ENCODE assay signal across 8 cellular contexts in genomic region chr1:197519741-197520334, GRCh38.
DNase-seq lines count a peak whose midpoint lies in the region; ATAC-seq, FAIRE-seq and TF ChIP-seq lines count a peak whose summit lies in the region.

No MANE protein-coding gene starts in this region.

- no peak for ATAC-seq in left cardiac atrium
- ATAC-seq in GM19395 (IDR thresholded peaks at IDR 0.05; ENCODE audit: unreplicated experiment) = no peak

- peaks cover 10% of the 10 kb centered on the region for H3K4me1 ChIP-seq in left ventricle myocardium inferior
- H3K4me1 ChIP-seq in endodermal cell (ENCODE audit: control insufficient read depth, insufficient read depth, low read length) = no peaks in the 10 kb centered on the region
- no peaks in the 10 kb centered on the region for H3K4me1 ChIP-seq in uterus

- 96 to 100% methylated on average over 1 of the region's 1 CpG for WGBS in endodermal cell (ENCODE audit: insufficient coverage in 1 of 2, insufficient read length in 1 of 2), 2 experiments

- H3K4me3 ChIP-seq in left ventricle myocardium inferior = no peak overlapping the region
- no peak overlapping the region for H3K4me3 ChIP-seq in endodermal cell (ENCODE audit: low read length)
- H3K4me3 ChIP-seq in uterus = no peak overlapping the region

- no peaks in the 10 kb centered on the region for H3K27me3 Mint-ChIP-seq in endodermal cell (ENCODE audit: insufficient read depth)

- TF ChIP-seq CTCF in left ventricle myocardium inferior (IDR thresholded peaks at IDR 0.05; ENCODE audit: borderline replicate concordance) = peak; percentile 40
- peak; percentile 69 for TF ChIP-seq CTCF in endodermal cell (conservative IDR thresholded peaks at IDR 0.05)
- TF ChIP-seq CTCF in uterus (IDR thresholded peaks at IDR 0.05) = peak in 1 of 4 experiments; percentile 6

- TF ChIP-seq POLR2A in uterus (IDR thresholded peaks at IDR 0.05) = no peak

- DNase-seq in left ventricle myocardium inferior (no peak), left cardiac atrium (no peak), NCI-H1694 treated with DMSO at 0.1 percent for 48 hours (lab: John Stamatoyannopoulos, UW) (peak; percentile 7), endodermal cell (no peak), RCC 7860 (ENCODE audit: low spot score) (no peak), uterus (no peak)
- DNase-seq in stimulated activated CD4-positive, alpha-beta T cell treated with anti-CD3 and anti-CD28 coated beads, Interleukin-12 subunit alpha, Interleukin-12 subunit beta, amount 100 ng/mL, for 4 hours = no peak

- no peak overlapping the region for H3K4me3 Mint-ChIP-seq in endodermal cell

- H3K27ac ChIP-seq in left ventricle myocardium inferior (replicated peaks) = no peak overlapping the region
- H3K27ac ChIP-seq in endodermal cell (ENCODE audit: low read depth, low read length) = no peak overlapping the region
- H3K27ac ChIP-seq in uterus = no peak overlapping the region

- H3K36me3 ChIP-seq in left ventricle myocardium inferior (no peaks in the 10 kb centered on the region), endodermal cell (ENCODE audit: control insufficient read depth, insufficient read depth, low read length) (no peaks in the 10 kb centered on the region), uterus (no peaks in the 10 kb centered on the region)

- H3K4me1 Mint-ChIP-seq in endodermal cell = peaks cover 14% of the 10 kb centered on the region

- H3K9me3 ChIP-seq in left ventricle myocardium inferior (replicated peaks) (no peaks in the 10 kb centered on the region), endodermal cell (ENCODE audit: control insufficient read depth, low read length) (no peaks in the 10 kb centered on the region), uterus (no peaks in the 10 kb centered on the region)

- intact Hi-C loops in left ventricle myocardium inferior (cut with micrococcal nuclease) = no loop called here
- intact Hi-C loops in left cardiac atrium (cut with DNase I) = loop anchor here (10.0 kb wide), 1 partner anchor 405 kb away; no protein-coding TSS in a partner anchor
- intact Hi-C loops in uterus (cut with DNase I; ENCODE audit: low total_unique reads) = no loop called here

- H3K27ac Mint-ChIP-seq in endodermal cell = no peak overlapping the region

- H3K36me3 Mint-ChIP-seq in endodermal cell (ENCODE audit: low read depth) = no peaks in the 10 kb centered on the region

- H3K27me3 ChIP-seq in left ventricle myocardium inferior (ENCODE audit: low read depth) = no peaks in the 10 kb centered on the region
- H3K27me3 ChIP-seq in endodermal cell (ENCODE audit: control insufficient read depth, insufficient read depth, low read length, poor library complexity, severe bottlenecking) = no peaks in the 10 kb centered on the region
- H3K27me3 ChIP-seq in uterus = no peaks in the 10 kb centered on the region

- no peak overlapping the region for H3K9ac ChIP-seq in endodermal cell (ENCODE audit: extremely low read depth, low read length, poor library complexity, severe bottlenecking)

- no peaks in the 10 kb centered on the region for H3K9me3 Mint-ChIP-seq in endodermal cell

- no peak for FAIRE-seq in RCC 7860 (lab: Jason Lieb, UNC)

Comparison
In these comparisons a context has a peak if more than half of its experiments do, and no peak if none do; other contexts are left out.
1. intact Hi-C loops: an anchor here in left cardiac atrium (10.0 kb wide); none called in left ventricle myocardium inferior and uterus.